In the genomic region with DNA sequence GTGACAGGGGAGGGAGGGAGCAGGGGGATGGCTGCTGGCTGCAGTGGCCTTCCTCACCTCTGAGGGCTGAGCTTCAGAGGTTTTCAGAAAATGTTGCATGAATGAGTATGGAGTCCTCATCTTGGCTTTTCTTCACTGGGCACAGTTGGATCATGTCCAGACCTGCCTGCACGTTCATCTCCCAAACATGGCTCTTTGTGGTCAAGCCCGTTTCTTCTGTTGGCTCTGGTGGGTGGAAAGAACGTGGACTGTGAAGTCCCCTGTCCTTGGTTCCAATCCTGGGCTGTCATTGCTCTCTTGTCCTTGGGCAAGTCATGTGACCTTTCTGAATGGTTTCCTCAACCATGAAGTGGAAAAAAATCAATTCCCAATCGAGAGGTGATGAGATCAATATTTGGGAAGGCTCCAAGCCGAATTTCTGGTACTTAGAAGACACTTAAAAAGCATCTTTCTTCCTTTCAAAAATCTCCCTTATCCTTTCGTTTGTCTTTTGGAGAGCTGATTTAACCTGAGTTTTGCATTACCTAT, we compare ENCODE assay signal across 14 cellular contexts. TPM values are rescaled to one million over a fixed set of nuclear protein-coding genes. Genes with fewer than 3 reads are reported as not detected.
A peak's percentile ranks its signal among the peaks of the same experiment; 100 is the strongest.
DNase-seq lines count a peak whose midpoint lies in the region; ATAC-seq and TF ChIP-seq lines count a peak whose summit lies in the region.
"Had no signal": no experiment of that assay in that cellular context is flagged by ENCODE, and none has a peak within 500 bp of the region (broad histone marks: within the 10 kb centered on the region; RNA-seq: fewer than 3 reads in every experiment).

No MANE protein-coding gene starts in this region.

- no peak for ATAC-seq in activated naive CD8-positive, alpha-beta T cell treated with anti-CD3 and anti-CD28 coated beads, Interleukin-2, amount 50 U/mL, for 24 hours
- ATAC-seq in HG03442 (IDR thresholded peaks at IDR 0.05; ENCODE audit: unreplicated experiment) (no peak), HG03571 (IDR thresholded peaks at IDR 0.05; ENCODE audit: unreplicated experiment) (no peak)
- ATAC-seq: gastrocnemius medialis had no signal

- peak overlapping the region; percentile 15 for H3K4me3 Mint-ChIP-seq in activated naive CD8-positive, alpha-beta T cell treated with anti-CD3 and anti-CD28 coated beads, Interleukin-2, amount 50 U/mL, for 24 hours
- H3K4me3 Mint-ChIP-seq: neural progenitor cell had no signal

- H3K36me3 Mint-ChIP-seq in activated naive CD8-positive, alpha-beta T cell treated with anti-CD3 and anti-CD28 coated beads, Interleukin-2, amount 50 U/mL, for 24 hours (ENCODE audit: low read depth), result peaks cover 47% of the 10 kb centered on the region

- in situ Hi-C loops in GM13976 (cut with MboI; ENCODE audit: low sequenced_read_pairs, unreplicated experiment), result no loop called here

- H3K27ac Mint-ChIP-seq in activated naive CD8-positive, alpha-beta T cell treated with anti-CD3 and anti-CD28 coated beads, Interleukin-2, amount 50 U/mL, for 24 hours, result peak overlapping the region; percentile 95
- H3K27ac Mint-ChIP-seq: neural progenitor cell had no signal

- H3K9me3 ChIP-seq in BLaER1, result no peaks in the 10 kb centered on the region
- H3K9me3 ChIP-seq: gastrocnemius medialis had no signal

- no peak overlapping the region for H3K4me3 ChIP-seq in BLaER1
- H3K4me3 ChIP-seq: gastrocnemius medialis, neural progenitor cell had no signal

- H4K20me1 ChIP-seq in BLaER1, result peaks cover 100% of the 10 kb centered on the region

- H3K27me3 ChIP-seq in BLaER1, result no peaks in the 10 kb centered on the region
- H3K27me3 ChIP-seq: gastrocnemius medialis, neural progenitor cell had no signal

- DNase-seq in activated naive CD8-positive, alpha-beta T cell treated with anti-CD3 and anti-CD28 coated beads, Interleukin-2, amount 50 U/mL, for 24 hours, result no peak
- DNase-seq in myocyte (ENCODE audit: low read depth), result peak; percentile 49
- DNase-seq in NAMALWA (ENCODE audit: low spot score), result no peak
- DNase-seq in GM13976 (ENCODE audit: low spot score), result no peak
- DNase-seq: cortex of kidney, NCI-H1417, NCI-H510A treated with DMSO at 0.1 percent for 48 hours had no signal

- H3K4me2 ChIP-seq in BLaER1, result peak overlapping the region; percentile 76
- H3K4me2 ChIP-seq: neural progenitor cell had no signal

- H3K36me3 ChIP-seq in BLaER1, result peaks cover 55% of the 10 kb centered on the region
- H3K36me3 ChIP-seq: gastrocnemius medialis, neural progenitor cell had no signal

- no peak for TF ChIP-seq RAD21 in Ishikawa (IDR thresholded peaks at IDR 0.05; ENCODE audit: low read depth)

- H3K27ac ChIP-seq in BLaER1, result peak overlapping the region; percentile 51
- H3K27ac ChIP-seq: neural progenitor cell had no signal

- peaks cover 98% of the 10 kb centered on the region for H3K4me1 Mint-ChIP-seq in activated naive CD8-positive, alpha-beta T cell treated with anti-CD3 and anti-CD28 coated beads, Interleukin-2, amount 50 U/mL, for 24 hours

- no peak overlapping the region; the same call in 1 of the 2 replicates for H3K9ac ChIP-seq in BLaER1
- H3K9ac ChIP-seq: neural progenitor cell had no signal

- H3K27me3 Mint-ChIP-seq in activated naive CD8-positive, alpha-beta T cell treated with anti-CD3 and anti-CD28 coated beads, Interleukin-2, amount 50 U/mL, for 24 hours, result no peaks in the 10 kb centered on the region

- H3K9me3 Mint-ChIP-seq in activated naive CD8-positive, alpha-beta T cell treated with anti-CD3 and anti-CD28 coated beads, Interleukin-2, amount 50 U/mL, for 24 hours, result no peaks in the 10 kb centered on the region

- TF ChIP-seq EP300 in Ishikawa (IDR thresholded peaks at IDR 0.05; ENCODE audit: borderline replicate concordance), result no peak

- H3K4me1 ChIP-seq in BLaER1, result peaks cover 100% of the 10 kb centered on the region

- no peak for TF ChIP-seq CTCF in GM13976 (IDR thresholded peaks at IDR 0.05; ENCODE audit: borderline replicate concordance, control extremely low read depth, extremely low read depth, insufficient read depth, missing control alignments)

TF ChIP-seq in Ishikawa, 13 proteins besides CTCF, POLR2A, EP300 and RAD21:
- no peak for TF ChIP-seq CREB1 (IDR thresholded peaks at IDR 0.05; ENCODE audit: low read depth)
- TF ChIP-seq TCF12 (IDR thresholded peaks at IDR 0.05; ENCODE audit: low read depth), result no peak
- TF ChIP-seq, protein P1, sequence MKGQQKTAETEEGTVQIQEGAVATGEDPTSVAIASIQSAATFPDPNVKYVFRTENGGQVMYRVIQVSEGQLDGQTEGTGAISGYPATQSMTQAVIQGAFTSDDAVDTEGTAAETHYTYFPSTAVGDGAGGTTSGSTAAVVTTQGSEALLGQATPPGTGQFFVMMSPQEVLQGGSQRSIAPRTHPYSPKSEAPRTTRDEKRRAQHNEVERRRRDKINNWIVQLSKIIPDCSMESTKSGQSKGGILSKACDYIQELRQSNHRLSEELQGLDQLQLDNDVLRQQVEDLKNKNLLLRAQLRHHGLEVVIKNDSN (IDR thresholded peaks at IDR 0.05), result peak; percentile 39
- TF ChIP-seq ZBTB7A (IDR thresholded peaks at IDR 0.05; ENCODE audit: low read depth), result no peak
TF ChIP-seq in Ishikawa: peak in this region for 1.

RNA-seq across cellular contexts. Expression of a gene that starts 34.5 kb away (rescaled TPM):
- 54.6 and 79.8 TPM in 2 replicates for total RNA-seq in myocyte
- polyA plus RNA-seq in myocyte (2012), result 39.8 TPM

RNA-seq across cellular contexts. Expression of a gene that starts 49.1 kb away (rescaled TPM):
- total RNA-seq in myocyte, result not detected in 2 replicates
- not detected for polyA plus RNA-seq in myocyte (2012)
- total RNA-seq: gastrocnemius medialis, kidney epithelial cell had no signal
